1 cellular context compared by ENCODE assay signal in the genomic region with DNA sequence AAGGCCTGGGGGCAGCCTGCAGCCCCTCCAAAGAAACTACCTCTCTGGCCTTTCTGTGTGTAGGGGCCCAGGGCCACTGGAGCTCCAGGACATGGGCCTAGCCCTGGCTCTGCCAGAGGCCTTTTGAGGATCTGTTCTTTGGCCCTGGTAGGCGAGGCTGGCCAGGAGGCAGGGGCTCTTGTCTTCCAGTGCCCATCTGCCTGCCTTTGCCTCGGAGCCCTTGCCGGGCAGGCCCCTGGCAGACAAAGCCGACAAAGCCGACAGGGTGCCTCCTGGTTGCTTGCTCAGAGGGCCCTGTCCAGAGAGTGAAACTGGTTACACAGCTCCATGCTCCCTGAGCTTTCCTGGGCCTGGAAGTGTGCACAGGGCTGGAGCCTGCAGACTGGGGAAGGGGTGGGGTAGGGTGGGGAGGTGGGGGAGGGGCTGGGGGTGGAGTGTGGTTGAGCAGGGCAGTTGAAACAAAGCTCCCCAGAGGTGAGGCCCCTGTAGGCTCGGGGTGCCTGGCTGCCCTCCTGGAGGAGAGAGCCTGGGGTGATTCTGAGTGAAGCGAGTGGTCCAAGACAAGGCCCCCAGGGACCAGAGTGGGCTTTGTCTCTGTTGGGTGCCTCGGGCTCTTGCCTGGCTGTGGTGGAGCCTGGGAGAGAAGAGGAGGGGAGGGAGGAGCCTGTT.
A peak's percentile ranks its signal among the peaks of the same experiment; 100 is the strongest.
TF ChIP-seq lines count a peak whose summit lies in the region.

No MANE protein-coding gene starts in this region.

TF ChIP-seq in K562, 482 proteins besides CTCF, POLR2A, EP300 and RAD21 (continued from another document and continues in another):
- TF ChIP-seq SPI1 (IDR thresholded peaks at IDR 0.05; ENCODE audit: borderline replicate concordance, low read depth, low read length) (no peak), CBX2 (IDR thresholded peaks at IDR 0.05; ENCODE audit: insufficient read depth, low read length, poor library complexity, severe bottlenecking) (no peak), YBX1 (IDR thresholded peaks at IDR 0.05) (no peak), TFAM (CRISPR knock-in tag; conservative IDR thresholded peaks at IDR 0.05) (no peak), CREB1 (IDR thresholded peaks at IDR 0.05) (no peak), CREB1 (CRISPR knock-in tag; IDR thresholded peaks at IDR 0.05) (no peak), CHD4 (IDR thresholded peaks at IDR 0.05; ENCODE audit: insufficient read depth, insufficient replicate concordance, low read depth, low read length, poor library complexity, severe bottlenecking) (no peak), NFE2 (IDR thresholded peaks at IDR 0.05; ENCODE audit: low read depth) (no peak), SMARCC2 (IDR thresholded peaks at IDR 0.05; ENCODE audit: low read depth) (no peak), CBX1 (IDR thresholded peaks at IDR 0.05; ENCODE audit: low read depth) (no peak; the same call in 1 of the 2 replicates), ZNF586 (CRISPR knock-in tag; conservative IDR thresholded peaks at IDR 0.05) (no peak), ZNF24 (IDR thresholded peaks at IDR 0.05) (no peak), POLR2H (tag; IDR thresholded peaks at IDR 0.05; ENCODE audit: low read depth) (no peak), MTA2 (IDR thresholded peaks at IDR 0.05; ENCODE audit: low read depth) (no peak), PHF21A (IDR thresholded peaks at IDR 0.05; ENCODE audit: borderline replicate concordance, low read depth) (no peak), ARID1B (IDR thresholded peaks at IDR 0.05) (no peak), BRD4 (IDR thresholded peaks at IDR 0.05) (no peak), NFRKB (IDR thresholded peaks at IDR 0.05; ENCODE audit: low read depth) (no peak; the same call in 1 of the 2 replicates), FOXJ2 (tag; IDR thresholded peaks at IDR 0.05) (no peak), ZNF780A (CRISPR knock-in tag; IDR thresholded peaks at IDR 0.05) (no peak), ZNF830 (CRISPR knock-in tag; IDR thresholded peaks at IDR 0.05) (no peak), MTA1 (IDR thresholded peaks at IDR 0.05; ENCODE audit: borderline replicate concordance) (no peak), SUPT5H (IDR thresholded peaks at IDR 0.05) (no peak), RB1 (IDR thresholded peaks at IDR 0.05; ENCODE audit: low read depth) (no peak), ZNF174 (CRISPR knock-in tag; IDR thresholded peaks at IDR 0.05) (no peak), ZNF23 (CRISPR knock-in tag; IDR thresholded peaks at IDR 0.05) (no peak), ZKSCAN1 (IDR thresholded peaks at IDR 0.05; ENCODE audit: low read depth, low read length) (no peak), KLF1 (tag; IDR thresholded peaks at IDR 0.05) (no peak), SMARCE1 (IDR thresholded peaks at IDR 0.05) (no peak), TRIM24 (IDR thresholded peaks at IDR 0.05) (no peak), HEY1 (CRISPR knock-in tag; IDR thresholded peaks at IDR 0.05; ENCODE audit: borderline replicate concordance) (no peak)
- TF ChIP-seq, protein P1, sequence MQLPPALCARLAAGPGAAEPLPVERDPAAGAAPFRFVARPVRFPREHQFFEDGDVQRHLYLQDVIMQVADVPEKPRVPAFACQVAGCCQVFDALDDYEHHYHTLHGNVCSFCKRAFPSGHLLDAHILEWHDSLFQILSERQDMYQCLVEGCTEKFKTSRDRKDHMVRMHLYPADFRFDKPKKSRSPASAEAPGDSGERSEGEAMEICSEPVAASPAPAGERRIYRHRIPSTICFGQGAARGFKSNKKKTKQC (CRISPR knock-in tag; IDR thresholded peaks at IDR 0.05) = no peak
- TF ChIP-seq, protein P2, sequence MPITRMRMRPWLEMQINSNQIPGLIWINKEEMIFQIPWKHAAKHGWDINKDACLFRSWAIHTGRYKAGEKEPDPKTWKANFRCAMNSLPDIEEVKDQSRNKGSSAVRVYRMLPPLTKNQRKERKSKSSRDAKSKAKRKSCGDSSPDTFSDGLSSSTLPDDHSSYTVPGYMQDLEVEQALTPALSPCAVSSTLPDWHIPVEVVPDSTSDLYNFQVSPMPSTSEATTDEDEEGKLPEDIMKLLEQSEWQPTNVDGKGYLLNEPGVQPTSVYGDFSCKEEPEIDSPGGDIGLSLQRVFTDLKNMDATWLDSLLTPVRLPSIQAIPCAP (CRISPR knock-in tag; IDR thresholded peaks at IDR 0.05; ENCODE audit: borderline replicate concordance) = no peak
- TF ChIP-seq, protein P3, sequence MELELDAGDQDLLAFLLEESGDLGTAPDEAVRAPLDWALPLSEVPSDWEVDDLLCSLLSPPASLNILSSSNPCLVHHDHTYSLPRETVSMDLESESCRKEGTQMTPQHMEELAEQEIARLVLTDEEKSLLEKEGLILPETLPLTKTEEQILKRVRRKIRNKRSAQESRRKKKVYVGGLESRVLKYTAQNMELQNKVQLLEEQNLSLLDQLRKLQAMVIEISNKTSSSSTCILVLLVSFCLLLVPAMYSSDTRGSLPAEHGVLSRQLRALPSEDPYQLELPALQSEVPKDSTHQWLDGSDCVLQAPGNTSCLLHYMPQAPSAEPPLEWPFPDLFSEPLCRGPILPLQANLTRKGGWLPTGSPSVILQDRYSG (tag; conservative IDR thresholded peaks at IDR 0.05; ENCODE audit: low read depth) = 0 out of 2 replicates have a peak, but pooled peaks have one; percentile 5
- TF ChIP-seq, protein P4, sequence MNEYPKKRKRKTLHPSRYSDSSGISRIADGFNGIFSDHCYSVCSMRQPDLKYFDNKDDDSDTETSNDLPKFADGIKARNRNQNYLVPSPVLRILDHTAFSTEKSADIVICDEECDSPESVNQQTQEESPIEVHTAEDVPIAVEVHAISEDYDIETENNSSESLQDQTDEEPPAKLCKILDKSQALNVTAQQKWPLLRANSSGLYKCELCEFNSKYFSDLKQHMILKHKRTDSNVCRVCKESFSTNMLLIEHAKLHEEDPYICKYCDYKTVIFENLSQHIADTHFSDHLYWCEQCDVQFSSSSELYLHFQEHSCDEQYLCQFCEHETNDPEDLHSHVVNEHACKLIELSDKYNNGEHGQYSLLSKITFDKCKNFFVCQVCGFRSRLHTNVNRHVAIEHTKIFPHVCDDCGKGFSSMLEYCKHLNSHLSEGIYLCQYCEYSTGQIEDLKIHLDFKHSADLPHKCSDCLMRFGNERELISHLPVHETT (CRISPR knock-in tag; conservative IDR thresholded peaks at IDR 0.05 in 1 of 2, IDR thresholded peaks at IDR 0.05 in 1 of 2) = peak in 1 of 2 experiments; percentile 73; a peak in 1 of 4 replicates
- TF ChIP-seq, protein P5, sequence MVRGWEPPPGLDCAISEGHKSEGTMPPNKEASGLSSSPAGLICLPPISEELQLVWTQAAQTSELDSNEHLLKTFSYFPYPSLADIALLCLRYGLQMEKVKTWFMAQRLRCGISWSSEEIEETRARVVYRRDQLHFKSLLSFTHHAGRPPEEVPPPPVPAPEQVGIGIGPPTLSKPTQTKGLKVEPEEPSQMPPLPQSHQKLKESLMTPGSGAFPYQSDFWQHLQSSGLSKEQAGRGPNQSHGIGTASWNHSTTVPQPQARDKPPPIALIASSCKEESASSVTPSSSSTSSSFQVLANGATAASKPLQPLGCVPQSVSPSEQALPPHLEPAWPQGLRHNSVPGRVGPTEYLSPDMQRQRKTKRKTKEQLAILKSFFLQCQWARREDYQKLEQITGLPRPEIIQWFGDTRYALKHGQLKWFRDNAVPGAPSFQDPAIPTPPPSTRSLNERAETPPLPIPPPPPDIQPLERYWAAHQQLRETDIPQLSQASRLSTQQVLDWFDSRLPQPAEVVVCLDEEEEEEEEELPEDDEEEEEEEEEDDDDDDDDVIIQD (CRISPR knock-in tag; IDR thresholded peaks at IDR 0.05) = no peak
- TF ChIP-seq, protein P6, sequence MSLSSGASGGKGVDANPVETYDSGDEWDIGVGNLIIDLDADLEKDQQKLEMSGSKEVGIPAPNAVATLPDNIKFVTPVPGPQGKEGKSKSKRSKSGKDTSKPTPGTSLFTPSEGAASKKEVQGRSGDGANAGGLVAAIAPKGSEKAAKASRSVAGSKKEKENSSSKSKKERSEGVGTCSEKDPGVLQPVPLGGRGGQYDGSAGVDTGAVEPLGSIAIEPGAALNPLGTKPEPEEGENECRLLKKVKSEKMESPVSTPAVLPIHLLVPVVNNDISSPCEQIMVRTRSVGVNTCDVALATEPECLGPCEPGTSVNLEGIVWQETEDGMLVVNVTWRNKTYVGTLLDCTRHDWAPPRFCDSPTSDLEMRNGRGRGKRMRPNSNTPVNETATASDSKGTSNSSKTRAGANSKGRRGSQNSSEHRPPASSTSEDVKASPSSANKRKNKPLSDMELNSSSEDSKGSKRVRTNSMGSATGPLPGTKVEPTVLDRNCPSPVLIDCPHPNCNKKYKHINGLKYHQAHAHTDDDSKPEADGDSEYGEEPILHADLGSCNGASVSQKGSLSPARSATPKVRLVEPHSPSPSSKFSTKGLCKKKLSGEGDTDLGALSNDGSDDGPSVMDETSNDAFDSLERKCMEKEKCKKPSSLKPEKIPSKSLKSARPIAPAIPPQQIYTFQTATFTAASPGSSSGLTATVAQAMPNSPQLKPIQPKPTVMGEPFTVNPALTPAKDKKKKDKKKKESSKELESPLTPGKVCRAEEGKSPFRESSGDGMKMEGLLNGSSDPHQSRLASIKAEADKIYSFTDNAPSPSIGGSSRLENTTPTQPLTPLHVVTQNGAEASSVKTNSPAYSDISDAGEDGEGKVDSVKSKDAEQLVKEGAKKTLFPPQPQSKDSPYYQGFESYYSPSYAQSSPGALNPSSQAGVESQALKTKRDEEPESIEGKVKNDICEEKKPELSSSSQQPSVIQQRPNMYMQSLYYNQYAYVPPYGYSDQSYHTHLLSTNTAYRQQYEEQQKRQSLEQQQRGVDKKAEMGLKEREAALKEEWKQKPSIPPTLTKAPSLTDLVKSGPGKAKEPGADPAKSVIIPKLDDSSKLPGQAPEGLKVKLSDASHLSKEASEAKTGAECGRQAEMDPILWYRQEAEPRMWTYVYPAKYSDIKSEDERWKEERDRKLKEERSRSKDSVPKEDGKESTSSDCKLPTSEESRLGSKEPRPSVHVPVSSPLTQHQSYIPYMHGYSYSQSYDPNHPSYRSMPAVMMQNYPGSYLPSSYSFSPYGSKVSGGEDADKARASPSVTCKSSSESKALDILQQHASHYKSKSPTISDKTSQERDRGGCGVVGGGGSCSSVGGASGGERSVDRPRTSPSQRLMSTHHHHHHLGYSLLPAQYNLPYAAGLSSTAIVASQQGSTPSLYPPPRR (CRISPR knock-in tag; IDR thresholded peaks at IDR 0.05; ENCODE audit: borderline replicate concordance) = no peak
- TF ChIP-seq, protein P7, sequence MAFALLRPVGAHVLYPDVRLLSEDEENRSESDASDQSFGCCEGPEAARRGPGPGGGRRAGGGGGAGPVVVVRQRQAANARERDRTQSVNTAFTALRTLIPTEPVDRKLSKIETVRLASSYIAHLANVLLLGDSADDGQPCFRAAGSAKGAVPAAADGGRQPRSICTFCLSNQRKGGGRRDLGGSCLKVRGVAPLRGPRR (CRISPR knock-in tag; IDR thresholded peaks at IDR 0.05) = no peak
- TF ChIP-seq, protein P8, sequence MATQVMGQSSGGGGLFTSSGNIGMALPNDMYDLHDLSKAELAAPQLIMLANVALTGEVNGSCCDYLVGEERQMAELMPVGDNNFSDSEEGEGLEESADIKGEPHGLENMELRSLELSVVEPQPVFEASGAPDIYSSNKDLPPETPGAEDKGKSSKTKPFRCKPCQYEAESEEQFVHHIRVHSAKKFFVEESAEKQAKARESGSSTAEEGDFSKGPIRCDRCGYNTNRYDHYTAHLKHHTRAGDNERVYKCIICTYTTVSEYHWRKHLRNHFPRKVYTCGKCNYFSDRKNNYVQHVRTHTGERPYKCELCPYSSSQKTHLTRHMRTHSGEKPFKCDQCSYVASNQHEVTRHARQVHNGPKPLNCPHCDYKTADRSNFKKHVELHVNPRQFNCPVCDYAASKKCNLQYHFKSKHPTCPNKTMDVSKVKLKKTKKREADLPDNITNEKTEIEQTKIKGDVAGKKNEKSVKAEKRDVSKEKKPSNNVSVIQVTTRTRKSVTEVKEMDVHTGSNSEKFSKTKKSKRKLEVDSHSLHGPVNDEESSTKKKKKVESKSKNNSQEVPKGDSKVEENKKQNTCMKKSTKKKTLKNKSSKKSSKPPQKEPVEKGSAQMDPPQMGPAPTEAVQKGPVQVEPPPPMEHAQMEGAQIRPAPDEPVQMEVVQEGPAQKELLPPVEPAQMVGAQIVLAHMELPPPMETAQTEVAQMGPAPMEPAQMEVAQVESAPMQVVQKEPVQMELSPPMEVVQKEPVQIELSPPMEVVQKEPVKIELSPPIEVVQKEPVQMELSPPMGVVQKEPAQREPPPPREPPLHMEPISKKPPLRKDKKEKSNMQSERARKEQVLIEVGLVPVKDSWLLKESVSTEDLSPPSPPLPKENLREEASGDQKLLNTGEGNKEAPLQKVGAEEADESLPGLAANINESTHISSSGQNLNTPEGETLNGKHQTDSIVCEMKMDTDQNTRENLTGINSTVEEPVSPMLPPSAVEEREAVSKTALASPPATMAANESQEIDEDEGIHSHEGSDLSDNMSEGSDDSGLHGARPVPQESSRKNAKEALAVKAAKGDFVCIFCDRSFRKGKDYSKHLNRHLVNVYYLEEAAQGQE (CRISPR knock-in tag; IDR thresholded peaks at IDR 0.05; ENCODE audit: low read depth) = no peak
- TF ChIP-seq, protein P9, sequence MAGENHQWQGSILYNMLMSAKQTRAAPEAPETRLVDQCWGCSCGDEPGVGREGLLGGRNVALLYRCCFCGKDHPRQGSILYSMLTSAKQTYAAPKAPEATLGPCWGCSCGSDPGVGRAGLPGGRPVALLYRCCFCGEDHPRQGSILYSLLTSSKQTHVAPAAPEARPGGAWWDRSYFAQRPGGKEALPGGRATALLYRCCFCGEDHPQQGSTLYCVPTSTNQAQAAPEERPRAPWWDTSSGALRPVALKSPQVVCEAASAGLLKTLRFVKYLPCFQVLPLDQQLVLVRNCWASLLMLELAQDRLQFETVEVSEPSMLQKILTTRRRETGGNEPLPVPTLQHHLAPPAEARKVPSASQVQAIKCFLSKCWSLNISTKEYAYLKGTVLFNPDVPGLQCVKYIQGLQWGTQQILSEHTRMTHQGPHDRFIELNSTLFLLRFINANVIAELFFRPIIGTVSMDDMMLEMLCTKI (IDR thresholded peaks at IDR 0.05; ENCODE audit: partially characterized antibody) = no peak
- TF ChIP-seq, protein P10, sequence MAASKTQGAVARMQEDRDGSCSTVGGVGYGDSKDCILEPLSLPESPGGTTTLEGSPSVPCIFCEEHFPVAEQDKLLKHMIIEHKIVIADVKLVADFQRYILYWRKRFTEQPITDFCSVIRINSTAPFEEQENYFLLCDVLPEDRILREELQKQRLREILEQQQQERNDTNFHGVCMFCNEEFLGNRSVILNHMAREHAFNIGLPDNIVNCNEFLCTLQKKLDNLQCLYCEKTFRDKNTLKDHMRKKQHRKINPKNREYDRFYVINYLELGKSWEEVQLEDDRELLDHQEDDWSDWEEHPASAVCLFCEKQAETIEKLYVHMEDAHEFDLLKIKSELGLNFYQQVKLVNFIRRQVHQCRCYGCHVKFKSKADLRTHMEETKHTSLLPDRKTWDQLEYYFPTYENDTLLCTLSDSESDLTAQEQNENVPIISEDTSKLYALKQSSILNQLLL (CRISPR knock-in tag; IDR thresholded peaks at IDR 0.05; ENCODE audit: borderline replicate concordance) = no peak
- TF ChIP-seq, protein P11, sequence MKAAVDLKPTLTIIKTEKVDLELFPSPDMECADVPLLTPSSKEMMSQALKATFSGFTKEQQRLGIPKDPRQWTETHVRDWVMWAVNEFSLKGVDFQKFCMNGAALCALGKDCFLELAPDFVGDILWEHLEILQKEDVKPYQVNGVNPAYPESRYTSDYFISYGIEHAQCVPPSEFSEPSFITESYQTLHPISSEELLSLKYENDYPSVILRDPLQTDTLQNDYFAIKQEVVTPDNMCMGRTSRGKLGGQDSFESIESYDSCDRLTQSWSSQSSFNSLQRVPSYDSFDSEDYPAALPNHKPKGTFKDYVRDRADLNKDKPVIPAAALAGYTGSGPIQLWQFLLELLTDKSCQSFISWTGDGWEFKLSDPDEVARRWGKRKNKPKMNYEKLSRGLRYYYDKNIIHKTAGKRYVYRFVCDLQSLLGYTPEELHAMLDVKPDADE (conservative IDR thresholded peaks at IDR 0.05; ENCODE audit: control insufficient read depth, low read depth, low read length) = no peak
- TF ChIP-seq, protein P12, sequence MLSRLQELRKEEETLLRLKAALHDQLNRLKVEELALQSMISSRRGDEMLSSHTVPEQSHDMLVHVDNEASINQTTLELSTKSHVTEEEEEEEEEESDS (CRISPR knock-in tag; IDR thresholded peaks at IDR 0.05) = no peak
